Comparison of ENCODE assay signal across 6 cellular contexts in the genomic region with DNA sequence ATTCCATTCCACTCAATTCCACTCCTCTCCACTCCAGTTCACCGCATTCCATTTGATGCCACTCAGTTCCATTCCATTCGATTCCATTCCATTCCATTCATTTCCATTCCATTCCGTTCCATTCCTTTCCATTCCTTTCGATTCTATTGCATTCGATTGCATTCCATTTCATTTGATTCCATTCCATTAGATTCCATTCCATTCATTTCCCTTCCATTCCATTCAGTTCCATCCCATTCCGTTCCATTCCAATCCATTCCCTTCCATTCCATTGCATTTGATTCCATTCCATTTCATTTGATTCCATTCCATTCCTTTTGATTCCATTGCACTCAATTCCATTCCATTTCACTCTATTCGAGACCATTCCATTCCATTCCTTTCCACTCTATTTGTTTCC.
A peak's percentile ranks its signal among the peaks of the same experiment; 100 is the strongest.
DNase-seq lines count a peak whose midpoint lies in the region; ATAC-seq, FAIRE-seq and TF ChIP-seq lines count a peak whose summit lies in the region.
"Not testable (repeated sequence)": the region's sequence is repeated elsewhere in the genome, so short reads cannot be mapped to it uniquely, and the experiment has no call there.

No MANE protein-coding gene starts in this region.

- not testable (repeated sequence) for H3K14ac ChIP-seq in IMR-90 (replicated peaks; ENCODE audit: low read depth, low read length)

- POLR2A ChIA-PET in IMR-90 (lab: Charles Lee; ENCODE audit: unreplicated experiment); GM12878 (lab: Charles Lee): not testable (repeated sequence)

- FAIRE-seq in GM12878 (lab: Jason Lieb, UNC) = not testable (repeated sequence)

- H4K8ac ChIP-seq in IMR-90 (ENCODE audit: low read depth in 2 of 2, low read length in 2 of 2) = not testable (repeated sequence)

- not testable (repeated sequence) for H3K79me1 ChIP-seq in IMR-90 (ENCODE audit: low read depth in 1 of 2, low read length in 2 of 2)

- peak overlapping the region; percentile 73 for H2BK5ac ChIP-seq in IMR-90 (ENCODE audit: low read depth, low read length, poor library complexity, severe bottlenecking)

- not testable (repeated sequence) for H3K56ac ChIP-seq in IMR-90 (ENCODE audit: extremely low read depth, insufficient read depth, low read length)

- ATAC-seq in IMR-90 (ENCODE audit: low read depth); GM12878: not testable (repeated sequence)

- H2AFZ ChIP-seq in IMR-90 (replicated peaks; ENCODE audit: low read length, poor library complexity); GM12878 (ENCODE audit: control insufficient read depth, low read depth, low read length): not testable (repeated sequence)

- H2AK5ac ChIP-seq in IMR-90 (ENCODE audit: low read depth, low read length) = not testable (repeated sequence)

- 37 to 100% methylated on average over 3 to 7 of the region's 7 CpGs for WGBS in IMR-90 (ENCODE audit: extremely low coverage in 2 of 2, insufficient read length in 1 of 2), 2 experiments
- 29% methylated on average over 7 of the region's 7 CpGs for WGBS in GM12878 (ENCODE audit: insufficient coverage, insufficient replicate concordance, low lambda C conversion rate, missing lambda C conversion rate)
- WGBS in liver = 64% methylated on average over 7 of the region's 7 CpGs

- H3K9ac ChIP-seq in HUES48 (ENCODE audit: low read depth, low read length); IMR-90 (ENCODE audit: low read depth, low read length); GM12878 (ENCODE audit: control insufficient read depth, insufficient read depth, low read length); iPS-20b (ENCODE audit: low read depth, low read length); liver (ENCODE audit: low read depth in 1 of 2, low read length in 2 of 2); subcutaneous abdominal adipose tissue (ENCODE audit: low read length in 5 of 5): not testable (repeated sequence)

- CTCF ChIA-PET in IMR-90 (lab: Yijun Ruan, JAX); GM12878 (lab: Yijun Ruan, JAX): not testable (repeated sequence)

- intact Hi-C loops in IMR-90 (cut with micrococcal nuclease); GM12878 (cut with micrococcal nuclease; ENCODE audit: unreplicated experiment): not testable (repeated sequence)

- H3K79me2 ChIP-seq in GM12878 (ENCODE audit: control insufficient read depth, insufficient read depth, low read length) = not testable (repeated sequence)

- not testable (repeated sequence) for TF ChIP-seq EP300 in GM12878 (IDR thresholded peaks at IDR 0.05; ENCODE audit: borderline replicate concordance in 1 of 2, control insufficient read depth in 1 of 2, low read depth in 2 of 2, low read length in 2 of 2)

- not testable (repeated sequence) for DNase-seq in IMR-90; GM12878 (ENCODE audit: low read depth, low spot score)

- H2BK120ac ChIP-seq in IMR-90 (ENCODE audit: low read depth, low read length) = not testable (repeated sequence)

- H3K27ac ChIP-seq in HUES48 (ENCODE audit: low read depth, low read length); IMR-90 (ENCODE audit: insufficient read depth, low read length); GM12878 (ENCODE audit: control insufficient read depth, insufficient read depth); iPS-20b (ENCODE audit: low read length); liver (ENCODE audit: low read depth in 1 of 2, low read length in 2 of 2); subcutaneous abdominal adipose tissue (ENCODE audit: low read depth, low read length): not testable (repeated sequence)

- TF ChIP-seq POLR2A in IMR-90 (IDR thresholded peaks at IDR 0.05; ENCODE audit: low read depth, low read length); GM12878 (IDR thresholded peaks at IDR 0.05; ENCODE audit: low read depth, low read length): not testable (repeated sequence)

- H4K20me1 ChIP-seq in IMR-90 (ENCODE audit: insufficient read depth, low read length); GM12878 (ENCODE audit: control insufficient read depth, insufficient read depth): not testable (repeated sequence)

- H4K5ac ChIP-seq in IMR-90 (ENCODE audit: low read depth, low read length) = not testable (repeated sequence)

- BruUV-seq in IMR-90 (replicated peaks; lab: Mats Ljungman, UMichigan); GM12878 (replicated peaks; lab: Mats Ljungman, UMichigan): not testable (repeated sequence)

- TF ChIP-seq CTCF in IMR-90 (conservative IDR thresholded peaks at IDR 0.05; ENCODE audit: low read depth, low read length); GM12878 (IDR thresholded peaks at IDR 0.05 in 2 of 3, conservative IDR thresholded peaks at IDR 0.05 in 1 of 3; ENCODE audit: control insufficient read depth in 2 of 3, extremely low read depth in 1 of 3, insufficient read depth in 1 of 3, low read depth in 3 of 3, low read length in 3 of 3); liver (IDR thresholded peaks at IDR 0.05; ENCODE audit: low read depth, low read length, missing input control): not testable (repeated sequence)

- not testable (repeated sequence) for H3K27me3 ChIP-seq in HUES48 (ENCODE audit: control insufficient read depth, insufficient read depth, low read length); IMR-90 (ENCODE audit: control insufficient read depth, insufficient read depth, low read length); GM12878 (replicated peaks in 1 of 2; ENCODE audit: control insufficient read depth in 2 of 2, insufficient read depth in 2 of 2, low read length in 1 of 2); iPS-20b (ENCODE audit: insufficient read depth, low read length); liver (ENCODE audit: control insufficient read depth in 4 of 4, insufficient read depth in 4 of 4, low read length in 3 of 4); subcutaneous abdominal adipose tissue (ENCODE audit: control insufficient read depth in 5 of 5, insufficient read depth in 4 of 5, low read length in 5 of 5)

- in situ Hi-C loops in IMR-90 (cut with MboI; ENCODE audit: low sequenced_read_pairs); GM12878 (cut with MboI): not testable (repeated sequence)

- not testable (repeated sequence) for H3K36me3 ChIP-seq in HUES48 (ENCODE audit: control insufficient read depth, insufficient read depth, low read length); IMR-90 (ENCODE audit: control insufficient read depth, insufficient read depth, low read length); GM12878 (ENCODE audit: control insufficient read depth in 2 of 2, insufficient read depth in 2 of 2, low read length in 1 of 2); iPS-20b (ENCODE audit: insufficient read depth, low read depth, low read length); liver (ENCODE audit: control insufficient read depth in 4 of 4, insufficient read depth in 3 of 4, low read depth in 1 of 4, low read length in 3 of 4); subcutaneous abdominal adipose tissue (ENCODE audit: control insufficient read depth in 5 of 5, insufficient read depth in 5 of 5, low read length in 5 of 5)

- RAD21 ChIA-PET in GM12878 (lab: Charles Lee; ENCODE audit: unreplicated experiment) = not testable (repeated sequence)

- H4K91ac ChIP-seq in IMR-90 (ENCODE audit: insufficient read depth, low read depth, low read length) = not testable (repeated sequence)

- peak overlapping the region; percentile 5; the same call in 1 of the 2 replicates for H3K4me3 ChIP-seq in HUES48 (ENCODE audit: low read depth, low read length)
- not testable (repeated sequence) for H3K4me3 ChIP-seq in IMR-90 (ENCODE audit: insufficient read depth, low read depth, low read length); GM12878
- 0 out of 2 replicates have a peak overlapping the region, but pooled peaks have one; percentile 0 for H3K4me3 ChIP-seq in iPS-20b (ENCODE audit: low read length)
- peak overlapping the region in 2 of 3 donors; percentile 22 to 42 for H3K4me3 ChIP-seq in liver (ENCODE audit: low read depth in 1 of 3, low read length in 3 of 3)
- H3K4me3 ChIP-seq in subcutaneous abdominal adipose tissue (ENCODE audit: low read depth in 1 of 5, low read length in 5 of 5) = peak overlapping the region in 3 of 5 donors; percentile 4 to 17 (median 10)

- not testable (repeated sequence) for H3K4me2 ChIP-seq in IMR-90 (ENCODE audit: low read depth, low read length); GM12878 (ENCODE audit: control insufficient read depth, insufficient read depth)

- SMC1A ChIA-PET in GM12878 (lab: Charles Lee; ENCODE audit: uncharacterized antibody, unreplicated experiment) = not testable (repeated sequence)

- not testable (repeated sequence) for H3K18ac ChIP-seq in IMR-90 (ENCODE audit: low read depth, low read length)

- H3K9me1 ChIP-seq in IMR-90 (ENCODE audit: insufficient read depth, low read length) = not testable (repeated sequence)

- not testable (repeated sequence) for H2BK15ac ChIP-seq in IMR-90 (ENCODE audit: low read depth, low read length)

- not testable (repeated sequence) for H3K4me1 ChIP-seq in HUES48 (ENCODE audit: control insufficient read depth, insufficient read depth, low read length); IMR-90 (ENCODE audit: control insufficient read depth, insufficient read depth, low read length); GM12878 (ENCODE audit: control insufficient read depth, insufficient read depth, low read length); iPS-20b (ENCODE audit: insufficient read depth, low read length); liver (ENCODE audit: control insufficient read depth in 4 of 4, insufficient read depth in 4 of 4, low read length in 3 of 4); subcutaneous abdominal adipose tissue (ENCODE audit: control insufficient read depth in 5 of 5, insufficient read depth in 5 of 5, low read length in 5 of 5)

- TF ChIP-seq RAD21 in IMR-90 (IDR thresholded peaks at IDR 0.05; ENCODE audit: low read length); GM12878 (IDR thresholded peaks at IDR 0.05; ENCODE audit: insufficient read depth, low read depth, low read length); liver (IDR thresholded peaks at IDR 0.05): not testable (repeated sequence)

- H3K23ac ChIP-seq in IMR-90 (ENCODE audit: low read depth, low read length) = not testable (repeated sequence)

- not testable (repeated sequence) for H3K9me3 ChIP-seq in HUES48 (ENCODE audit: control insufficient read depth, insufficient read depth, low read length); GM12878 (replicated peaks; ENCODE audit: control insufficient read depth, insufficient read depth, low read length); iPS-20b (ENCODE audit: insufficient read depth, low read depth, low read length)
- H3K9me3 ChIP-seq in IMR-90 (ENCODE audit: control insufficient read depth, insufficient read depth, low read length) = peaks cover 68% of the 10 kb centered on the region
- peaks cover 57 to 92% (median 90%) of the 10 kb centered on the region in 4 donors for H3K9me3 ChIP-seq in liver (ENCODE audit: control insufficient read depth in 4 of 4, low read length in 3 of 4)
- H3K9me3 ChIP-seq in subcutaneous abdominal adipose tissue (ENCODE audit: control insufficient read depth in 5 of 5, low read length in 5 of 5) = peaks cover 58 to 100% (median 97%) of the 10 kb centered on the region in 5 donors

- not testable (repeated sequence) for H2BK20ac ChIP-seq in IMR-90 (ENCODE audit: low read depth, low read length)

- H2AK9ac ChIP-seq in IMR-90 (replicated peaks; ENCODE audit: low read depth, low read length, poor library complexity) = not testable (repeated sequence)

- not testable (repeated sequence) for H3K4ac ChIP-seq in IMR-90 (ENCODE audit: low read depth, low read length)

- dilution Hi-C loops in IMR-90 (cut with HindIII; ENCODE audit: low sequenced_read_pairs, unreplicated experiment) = not testable (repeated sequence)
